In genomic region chr6:31834367-31834703, GRCh38 we compare ENCODE assay signal across 8 cellular contexts. TPM values are rescaled to one million over a fixed set of nuclear protein-coding genes. Genes with fewer than 3 reads are reported as not detected.
A peak's percentile ranks its signal among the peaks of the same experiment; 100 is the strongest.
DNase-seq lines count a peak whose midpoint lies in the region; ATAC-seq and TF ChIP-seq lines count a peak whose summit lies in the region.

No MANE protein-coding gene starts in this region.

- TF ChIP-seq CTCF in gastroesophageal sphincter (IDR thresholded peaks at IDR 0.05) (no peak), upper lobe of right lung (IDR thresholded peaks at IDR 0.05) (no peak)

- H2AFZ ChIP-seq in neuron (ENCODE audit: low read depth, low read length), result no peak overlapping the region

- H3K27me3 ChIP-seq in gastroesophageal sphincter (no peaks in the 10 kb centered on the region), neuron (ENCODE audit: insufficient read depth, low read length) (no peaks in the 10 kb centered on the region), upper lobe of right lung (no peaks in the 10 kb centered on the region)

- TF ChIP-seq POLR2A in gastroesophageal sphincter (IDR thresholded peaks at IDR 0.05), result peak in 1 of 2 donors; percentile 59

- H3K4me1 Mint-ChIP-seq in activated naive CD4-positive, alpha-beta T cell treated with anti-CD3 and anti-CD28 coated beads, Interleukin-2, amount 10 ng/mL, durations not matched to agents 7 days and 5 days, result peaks cover 62% of the 10 kb centered on the region

- H3K4me3 ChIP-seq in gastroesophageal sphincter (peak overlapping the region; percentile 81 to 86), neuron (ENCODE audit: low read length) (peak overlapping the region; percentile 81), upper lobe of right lung (peak overlapping the region; percentile 86)

- peak overlapping the region; percentile 98 for H3K4me3 Mint-ChIP-seq in activated naive CD4-positive, alpha-beta T cell treated with anti-CD3 and anti-CD28 coated beads, Interleukin-2, amount 10 ng/mL, durations not matched to agents 7 days and 5 days

- peak overlapping the region; percentile 82 to 95 (median 94) for H3K27ac ChIP-seq in gastroesophageal sphincter
- H3K27ac ChIP-seq in upper lobe of right lung, result peak overlapping the region; percentile 93

- TF ChIP-seq EP300 in gastroesophageal sphincter (IDR thresholded peaks at IDR 0.05), result no peak

- 0% methylated on average over 2 to 11 of the region's 28 CpGs for WGBS in gastroesophageal sphincter (ENCODE audit: low coverage in 1 of 2), 2 donors

- ATAC-seq in gastroesophageal sphincter (peak; percentile 92), upper lobe of right lung (peak; percentile 91)

- peaks cover 4 to 78% (median 32%) of the 10 kb centered on the region in 3 donors for H3K4me1 ChIP-seq in gastroesophageal sphincter
- peaks cover 30% of the 10 kb centered on the region for H3K4me1 ChIP-seq in neuron (ENCODE audit: insufficient read depth, low read length)
- H3K4me1 ChIP-seq in upper lobe of right lung, result peaks cover 49% of the 10 kb centered on the region

- peaks cover 42% of the 10 kb centered on the region for H3K36me3 Mint-ChIP-seq in activated naive CD4-positive, alpha-beta T cell treated with anti-CD3 and anti-CD28 coated beads, Interleukin-2, amount 10 ng/mL, durations not matched to agents 7 days and 5 days

- CTCF ChIA-PET in activated naive CD4-positive, alpha-beta T cell treated with anti-CD3 and anti-CD28 coated beads, Interleukin-2, amount 10 ng/mL, durations not matched to agents 7 days and 5 days (lab: Charles Lee), result interaction anchor here (0.6 kb wide), 1 partner anchor 228 kb away, joined by 3 read pairs; no protein-coding TSS in a partner anchor

- no peaks in the 10 kb centered on the region for H3K9me3 ChIP-seq in gastroesophageal sphincter
- H3K9me3 ChIP-seq in neuron (ENCODE audit: low read length), result no peaks in the 10 kb centered on the region
- no peaks in the 10 kb centered on the region for H3K9me3 ChIP-seq in upper lobe of right lung

- H3K9me3 Mint-ChIP-seq in activated naive CD4-positive, alpha-beta T cell treated with anti-CD3 and anti-CD28 coated beads, Interleukin-2, amount 10 ng/mL, durations not matched to agents 7 days and 5 days, result no peaks in the 10 kb centered on the region

- peak overlapping the region; percentile 94 for H3K27ac Mint-ChIP-seq in activated naive CD4-positive, alpha-beta T cell treated with anti-CD3 and anti-CD28 coated beads, Interleukin-2, amount 10 ng/mL, durations not matched to agents 7 days and 5 days

- intact Hi-C loops in upper lobe of right lung (cut with DNase I), result loop anchor here (10.0 kb wide), 1 partner anchor 140 kb away; no protein-coding TSS in a partner anchor

- peak; percentile 62 for DNase-seq in stimulated activated CD4-positive, alpha-beta T cell treated with anti-CD3 and anti-CD28 coated beads, Interleukin-12 subunit alpha, Interleukin-12 subunit beta, amount 100 ng/mL, for 4 hours
- no peak for DNase-seq in stimulated activated CD4-positive, alpha-beta T cell treated with anti-CD3 and anti-CD28 coated beads, Interleukin-2, amount 100 ng/mL, for 48 hours
- DNase-seq in HUDEP-2 (lab: John Stamatoyannopoulos, UW; ENCODE audit: unreplicated experiment in 76 of 76) (peak in 70 of 76 experiments; percentile 35 to 98 (median 86)), NOMO-1 treated with dmso at 0.1 percent for 144 hours (lab: John Stamatoyannopoulos, UW; ENCODE audit: unreplicated experiment) (peak; percentile 78), upper lobe of right lung (peak; percentile 94)
- DNase-seq in activated naive CD4-positive, alpha-beta T cell treated with anti-CD3 and anti-CD28 coated beads, Interleukin-2, amount 10 ng/mL, durations not matched to agents 7 days and 5 days, result peak; percentile 71

- H3K36me3 ChIP-seq in gastroesophageal sphincter, result peaks cover 0 to 28% of the 10 kb centered on the region in 2 donors
- H3K36me3 ChIP-seq in neuron (ENCODE audit: insufficient read depth, low read length), result peaks cover 34% of the 10 kb centered on the region
- peaks cover 24% of the 10 kb centered on the region for H3K36me3 ChIP-seq in upper lobe of right lung

- H3K27me3 Mint-ChIP-seq in activated naive CD4-positive, alpha-beta T cell treated with anti-CD3 and anti-CD28 coated beads, Interleukin-2, amount 10 ng/mL, durations not matched to agents 7 days and 5 days, result no peaks in the 10 kb centered on the region

RNA-seq across cellular contexts. Expression of gene HSPA1B, which starts 6.8 kb away (rescaled TPM):
- total RNA-seq in gastroesophageal sphincter (100 to 1,000 TPM; 198 to 260 (median 219) TPM), upper lobe of right lung (112 TPM)

RNA-seq across cellular contexts. Expression of gene HSPA1A, which starts 19.0 kb away (rescaled TPM):
- total RNA-seq in gastroesophageal sphincter, result 100 to 1,000 TPM; 287 to 496 (median 351) TPM
- 150 TPM for total RNA-seq in upper lobe of right lung

RNA-seq across cellular contexts. Expression of gene HSPA1L, which starts 19.3 kb away (rescaled TPM):
- total RNA-seq in gastroesophageal sphincter (1 to 10 TPM; 1.9 to 3.9 (median 2.6) TPM), upper lobe of right lung (2.0 TPM)

RNA-seq across cellular contexts. Expression of gene LSM2, which starts 27.6 kb away (rescaled TPM):
- total RNA-seq in gastroesophageal sphincter, result 10 to 100 TPM; 18.0 to 31.7 (median 28.5) TPM
- total RNA-seq in upper lobe of right lung, result 30.8 TPM

RNA-seq across cellular contexts. Expression of gene NEU1, which starts 28.3 kb away (rescaled TPM):
- total RNA-seq in gastroesophageal sphincter (10 to 100 TPM; 28.2 to 39.1 (median 30.5) TPM), upper lobe of right lung (81.0 TPM)

Comparison
In these comparisons a context has a peak if more than half of its experiments do, and no peak if none do; other contexts are left out.
1. DNase-seq: peak in stimulated activated CD4-positive, alpha-beta T cell treated with anti-CD3 and anti-CD28 coated beads, Interleukin-12 subunit alpha, Interleukin-12 subunit beta, amount 100 ng/mL, for 4 hours (single experiment), HUDEP-2 (70 of 76), NOMO-1 treated with dmso at 0.1 percent for 144 hours (single experiment), activated naive CD4-positive, alpha-beta T cell treated with anti-CD3 and anti-CD28 coated beads, Interleukin-2, amount 10 ng/mL, durations not matched to agents 7 days and 5 days (single experiment) and upper lobe of right lung (single experiment); none in stimulated activated CD4-positive, alpha-beta T cell treated with anti-CD3 and anti-CD28 coated beads, Interleukin-2, amount 100 ng/mL, for 48 hours (0 of 2).
2. Peak in every context shown above with its lines, with median percentiles within 50 percentile points of each other: H3K4me3 ChIP-seq.